24 cellular contexts compared by ENCODE assay signal in the genomic region with DNA sequence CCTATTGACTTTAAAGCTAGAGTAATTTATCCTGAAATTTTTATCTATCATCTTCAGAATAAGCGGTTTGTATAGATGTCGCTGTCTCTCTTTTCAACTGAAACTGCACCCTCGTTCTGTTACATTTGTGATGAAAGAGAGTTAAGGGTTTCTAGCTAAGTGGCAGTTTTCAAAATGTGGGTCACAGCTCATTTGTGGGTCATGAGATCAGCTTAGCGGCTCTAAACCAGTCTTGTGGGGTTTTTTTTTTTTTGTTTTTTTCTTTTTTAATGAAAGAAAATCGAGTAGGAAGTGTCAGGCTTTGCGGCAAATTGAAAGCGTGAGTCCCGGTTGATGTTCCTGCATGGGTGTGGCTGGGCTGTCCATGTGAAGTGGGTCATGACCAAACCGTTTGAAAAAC. TPM values are rescaled to one million over a fixed set of nuclear protein-coding genes. Genes with fewer than 3 reads are reported as not detected.
"Had no signal": no experiment of that assay in that cellular context is flagged by ENCODE, and none has a peak within 500 bp of the region (broad histone marks: within the 10 kb centered on the region; RNA-seq: fewer than 3 reads in every experiment).

No MANE protein-coding gene starts in this region.

- DNase-seq: cortex of kidney; dorsolateral prefrontal cortex; effector memory CD4-positive, alpha-beta T cell; gastrocnemius medialis; kidney; left cardiac atrium; left ventricle myocardium inferior; lower lobe of right lung; nephron progenitor cell; psoas muscle; retina; right lobe of liver; stimulated activated CD4-positive, alpha-beta T cell treated with anti-CD3 and anti-CD28 coated beads, Interleukin-4, amount 100 ng/mL, for 1 hour; stimulated activated CD8-positive, alpha-beta memory T cell treated with anti-CD3 and anti-CD28 coated beads, Interleukin-4, amount 100 ng/mL, for 48 hours; tibial artery; upper lobe of left lung; uterus had no signal

- H3K9me3 Mint-ChIP-seq: memory B cell; stimulated activated memory B cell treated with anti-CD40 and anti-IgM and Interleukin-4, amounts not matched to agents 10 μg/mL and 1 μg/mL and 100 μg/mL, for 72 hours; stimulated activated naive CD8-positive, alpha-beta T cell treated with anti-CD3 and anti-CD28 coated beads, Interleukin-15, Interleukin-2, amounts not matched to agents 100 ng/mL and 50 ng/mL, for 24 hours had no signal

- H3K27ac Mint-ChIP-seq: memory B cell; mesothelial cell of epicardium; nephron progenitor cell; stimulated activated memory B cell treated with anti-CD40 and anti-IgM and Interleukin-4, amounts not matched to agents 10 μg/mL and 1 μg/mL and 100 μg/mL, for 72 hours; stimulated activated naive CD8-positive, alpha-beta T cell treated with anti-CD3 and anti-CD28 coated beads, Interleukin-15, Interleukin-2, amounts not matched to agents 100 ng/mL and 50 ng/mL, for 24 hours had no signal

- H3K4me3 Mint-ChIP-seq: memory B cell; mesothelial cell of epicardium; nephron progenitor cell; stimulated activated memory B cell treated with anti-CD40 and anti-IgM and Interleukin-4, amounts not matched to agents 10 μg/mL and 1 μg/mL and 100 μg/mL, for 72 hours; stimulated activated naive CD8-positive, alpha-beta T cell treated with anti-CD3 and anti-CD28 coated beads, Interleukin-15, Interleukin-2, amounts not matched to agents 100 ng/mL and 50 ng/mL, for 24 hours had no signal

- ATAC-seq: gastrocnemius medialis; left cardiac atrium; lower lobe of right lung; psoas muscle; right lobe of liver; stimulated activated memory B cell treated with anti-CD40 and anti-IgM and Interleukin-4, amounts not matched to agents 10 μg/mL and 1 μg/mL and 100 μg/mL, for 72 hours had no signal

- H3K36me3 Mint-ChIP-seq: memory B cell; mesothelial cell of epicardium; stimulated activated memory B cell treated with anti-CD40 and anti-IgM and Interleukin-4, amounts not matched to agents 10 μg/mL and 1 μg/mL and 100 μg/mL, for 72 hours had no signal

- H3K4me1 Mint-ChIP-seq: memory B cell; mesothelial cell of epicardium; nephron progenitor cell; stimulated activated memory B cell treated with anti-CD40 and anti-IgM and Interleukin-4, amounts not matched to agents 10 μg/mL and 1 μg/mL and 100 μg/mL, for 72 hours had no signal

RNA-seq across cellular contexts. Expression of gene SALL3, which starts 31.2 kb away (rescaled TPM):
- total RNA-seq: esophagus muscularis mucosa, fibroblast of villous mesenchyme, gastrocnemius medialis, lower lobe of right lung, osteoblast, right lobe of liver had no signal
